Comparison of ENCODE assay signal across 15 cellular contexts in genomic region chr15:55775316-55775715, GRCh38. TPM values are rescaled to one million over a fixed set of nuclear protein-coding genes. Genes with fewer than 3 reads are reported as not detected.
DNase-seq lines count a peak whose midpoint lies in the region; ATAC-seq and TF ChIP-seq lines count a peak whose summit lies in the region.
"Had no signal": no experiment of that assay in that cellular context is flagged by ENCODE, and none has a peak within 500 bp of the region (broad histone marks: within the 10 kb centered on the region; RNA-seq: fewer than 3 reads in every experiment).

No MANE protein-coding gene starts in this region.

- no peaks in the 10 kb centered on the region for H4K20me1 ChIP-seq in IMR-90 (ENCODE audit: insufficient read depth, low read length)

- H3K4ac ChIP-seq in IMR-90 (ENCODE audit: low read depth, low read length): no peak overlapping the region

- H3K18ac ChIP-seq in IMR-90 (ENCODE audit: low read depth, low read length): no peak overlapping the region

- H3K9me3 ChIP-seq in A673 (ENCODE audit: low read depth, low read length, poor library complexity, severe bottlenecking): no peaks in the 10 kb centered on the region
- H3K9me3 ChIP-seq in IMR-90 (ENCODE audit: control insufficient read depth, insufficient read depth, low read length): peaks cover under 1% of the 10 kb centered on the region; the same call in 1 of the 2 replicates
- no peaks in the 10 kb centered on the region for H3K9me3 ChIP-seq in vagina
- H3K9me3 ChIP-seq: A549, testis had no signal

- H3K9me1 ChIP-seq in IMR-90 (ENCODE audit: insufficient read depth, low read length): no peaks in the 10 kb centered on the region

- H3K4me1 ChIP-seq in A673 (ENCODE audit: insufficient read depth, low read length, poor library complexity, severe bottlenecking) (peaks cover 12% of the 10 kb centered on the region), IMR-90 (ENCODE audit: control insufficient read depth, insufficient read depth, low read length) (no peaks in the 10 kb centered on the region), vagina (no peaks in the 10 kb centered on the region)
- H3K4me1 ChIP-seq: A549, testis had no signal

- POLR2A ChIA-PET in A673 (lab: Charles Lee; ENCODE audit: low non-redundant PET): interaction anchor here (0.6 kb wide), 1 partner anchor 11 kb away, joined by 3 read pairs; no protein-coding TSS in a partner anchor
- POLR2A ChIA-PET in IMR-90 (lab: Charles Lee; ENCODE audit: unreplicated experiment): no interaction called here

- no peaks in the 10 kb centered on the region for H3K79me1 ChIP-seq in IMR-90 (ENCODE audit: low read depth in 1 of 2, low read length in 2 of 2)

- H3K27ac ChIP-seq in A673 (ENCODE audit: low read depth, low read length, poor library complexity, severe bottlenecking) (no peak overlapping the region), IMR-90 (ENCODE audit: insufficient read depth, low read length) (no peak overlapping the region), vagina (no peak overlapping the region)
- H3K27ac ChIP-seq: A549, cardiac muscle cell, testis had no signal

- in situ Hi-C loops in IMR-90 (cut with MboI; ENCODE audit: low sequenced_read_pairs): loop anchor here (25.0 kb wide), 1 partner anchor 113 kb away; no protein-coding TSS in a partner anchor

- intact Hi-C loops in A673 (cut with micrococcal nuclease; ENCODE audit: unreplicated experiment) (loop anchor here (2.0 kb wide), 1 partner anchor 33 kb away; the partner anchor contains the start of gene PRTG), IMR-90 (cut with micrococcal nuclease) (no loop called here), vagina (cut with DNase I) (no loop called here)

- H3K56ac ChIP-seq in IMR-90 (ENCODE audit: extremely low read depth, insufficient read depth, low read length): no peak overlapping the region

- no peak overlapping the region for H2BK5ac ChIP-seq in IMR-90 (ENCODE audit: low read depth, low read length, poor library complexity, severe bottlenecking)

- dilution Hi-C loops in IMR-90 (cut with HindIII; ENCODE audit: low sequenced_read_pairs, unreplicated experiment): no loop called here

- ATAC-seq in IMR-90 (ENCODE audit: low read depth) (peak; percentile 49; the same call in 1 of the 2 replicates), GM21360 (IDR thresholded peaks at IDR 0.05; ENCODE audit: unreplicated experiment) (no peak), HG02763 (IDR thresholded peaks at IDR 0.05; ENCODE audit: unreplicated experiment) (no peak)

- H3K36me3 ChIP-seq in A673 (ENCODE audit: insufficient read depth, low read length, poor library complexity, severe bottlenecking): no peaks in the 10 kb centered on the region
- no peaks in the 10 kb centered on the region for H3K36me3 ChIP-seq in IMR-90 (ENCODE audit: control insufficient read depth, insufficient read depth, low read length)
- no peaks in the 10 kb centered on the region for H3K36me3 ChIP-seq in vagina
- H3K36me3 ChIP-seq: cardiac muscle cell had no signal

- 71% methylated on average over 1 of the region's 4 CpGs; no CpG with 5 or more reads in 1 of the 2 experiments for WGBS in IMR-90 (ENCODE audit: extremely low coverage in 2 of 2, insufficient read length in 1 of 2), 2 experiments

- CTCF ChIA-PET in A673 (lab: Charles Lee) (no interaction called here), IMR-90 (lab: Yijun Ruan, JAX) (interaction anchor here (0.7 to 1.7 kb wide), 7 partner anchors 8 to 63 kb away, joined by 3 to 6 read pairs (median 4); no protein-coding TSS in a partner anchor)

- H2BK20ac ChIP-seq in IMR-90 (ENCODE audit: low read depth, low read length): no peak overlapping the region

- TF ChIP-seq POLR2A in IMR-90 (IDR thresholded peaks at IDR 0.05; ENCODE audit: low read depth, low read length) (no peak), vagina (IDR thresholded peaks at IDR 0.05) (no peak)

- no peak for TF ChIP-seq RAD21 in IMR-90 (IDR thresholded peaks at IDR 0.05; ENCODE audit: low read length)

- no peak overlapping the region for H2BK15ac ChIP-seq in IMR-90 (ENCODE audit: low read depth, low read length)

- H3K27me3 ChIP-seq in A673 (replicated peaks; ENCODE audit: insufficient read depth, low read depth, low read length, poor library complexity): no peaks in the 10 kb centered on the region
- H3K27me3 ChIP-seq in IMR-90 (ENCODE audit: control insufficient read depth, insufficient read depth, low read length): peaks cover 21% of the 10 kb centered on the region
- no peaks in the 10 kb centered on the region for H3K27me3 ChIP-seq in vagina
- H3K27me3 ChIP-seq: cardiac muscle cell, testis had no signal

- no peak overlapping the region for H2AK9ac ChIP-seq in IMR-90 (replicated peaks; ENCODE audit: low read depth, low read length, poor library complexity)

- no peak overlapping the region for H2BK120ac ChIP-seq in IMR-90 (ENCODE audit: low read depth, low read length)

- no peak overlapping the region for H3K9ac ChIP-seq in IMR-90 (ENCODE audit: low read depth, low read length)

- H3K4me3 ChIP-seq in A673 (ENCODE audit: low read depth, low read length, poor library complexity, severe bottlenecking): no peak overlapping the region
- H3K4me3 ChIP-seq in IMR-90 (ENCODE audit: insufficient read depth, low read depth, low read length): no peak overlapping the region
- no peak overlapping the region for H3K4me3 ChIP-seq in vagina
- H3K4me3 ChIP-seq: A549, cardiac muscle cell, lung, testis had no signal

- H3K4me2 ChIP-seq in IMR-90 (ENCODE audit: low read depth, low read length): no peak overlapping the region
- H3K4me2 ChIP-seq: A549 had no signal

- no peak overlapping the region for H3K14ac ChIP-seq in IMR-90 (replicated peaks; ENCODE audit: low read depth, low read length)

- H2AK5ac ChIP-seq in IMR-90 (ENCODE audit: low read depth, low read length): no peak overlapping the region

- H4K91ac ChIP-seq in IMR-90 (ENCODE audit: insufficient read depth, low read depth, low read length): no peak overlapping the region

- no peak for TF ChIP-seq CTCF in A673 (conservative IDR thresholded peaks at IDR 0.05; ENCODE audit: low read depth, low read length)
- no peak for TF ChIP-seq CTCF in IMR-90 (conservative IDR thresholded peaks at IDR 0.05; ENCODE audit: low read depth, low read length)
- no peak for TF ChIP-seq CTCF in vagina (IDR thresholded peaks at IDR 0.05)

- no peak overlapping the region for H3K23ac ChIP-seq in IMR-90 (ENCODE audit: low read depth, low read length)

- H4K8ac ChIP-seq in IMR-90 (ENCODE audit: low read depth in 2 of 2, low read length in 2 of 2): no peak overlapping the region

- H2AFZ ChIP-seq in IMR-90 (replicated peaks; ENCODE audit: low read length, poor library complexity): no peak overlapping the region

- no peak overlapping the region for H4K5ac ChIP-seq in IMR-90 (ENCODE audit: low read depth, low read length)

- DNase-seq in A673 (ENCODE audit: low spot score) (peak; percentile 82), IMR-90 (no peak), SKM-1 treated with dmso at 0.1 percent for 144 hours (lab: John Stamatoyannopoulos, UW; ENCODE audit: unreplicated experiment) (peak; percentile 71), iPS-NIHi11 (ENCODE audit: low spot score) (peak; percentile 16), hippocampal formation (lab: John Stamatoyannopoulos, UW) (no peak), vagina (ENCODE audit: extremely low spot score in 2 of 2) (no peak)
- DNase-seq: NCI-H1092; SHP77; stimulated activated CD4-positive, alpha-beta T cell treated with anti-CD3 and anti-CD28 coated beads, Interleukin-12 subunit alpha, Interleukin-12 subunit beta, amount 100 ng/mL, for 4 hours; testis had no signal

- BruUV-seq in A673 (replicated peaks; lab: Mats Ljungman, UMichigan): no TSS peak
- BruUV-seq in IMR-90 (replicated peaks; lab: Mats Ljungman, UMichigan): no TSS peak

TF ChIP-seq in IMR-90, 13 proteins besides CTCF, POLR2A, EP300 and RAD21:
- TF ChIP-seq BHLHE40 (IDR thresholded peaks at IDR 0.05; ENCODE audit: low read depth, low read length): no peak
- TF ChIP-seq MXI1 (IDR thresholded peaks at IDR 0.05; ENCODE audit: borderline replicate concordance, low read depth, low read length): no peak
- no peak for TF ChIP-seq ELK1 (IDR thresholded peaks at IDR 0.05; ENCODE audit: borderline replicate concordance, low read depth, low read length)
- no peak for TF ChIP-seq NFE2L2 (IDR thresholded peaks at IDR 0.05; ENCODE audit: low read depth, low read length)
- TF ChIP-seq MAZ (IDR thresholded peaks at IDR 0.05; ENCODE audit: borderline replicate concordance, low read depth, low read length): no peak
- TF ChIP-seq CEBPB (IDR thresholded peaks at IDR 0.05; ENCODE audit: low read depth, low read length): no peak
- TF ChIP-seq RCOR1 (IDR thresholded peaks at IDR 0.05; ENCODE audit: insufficient replicate concordance, low read length): no peak
- no peak for TF ChIP-seq MAFK (IDR thresholded peaks at IDR 0.05; ENCODE audit: low read depth, low read length)
- no peak for TF ChIP-seq FOS (IDR thresholded peaks at IDR 0.05; ENCODE audit: low read depth, low read length)
- TF ChIP-seq CHD1 (IDR thresholded peaks at IDR 0.05; ENCODE audit: low read depth, low read length): no peak
- TF ChIP-seq USF2 (IDR thresholded peaks at IDR 0.05; ENCODE audit: low read depth, low read length): no peak
- TF ChIP-seq SMC3 (IDR thresholded peaks at IDR 0.05; ENCODE audit: low read depth, low read length): no peak
- TF ChIP-seq RFX5 (IDR thresholded peaks at IDR 0.05; ENCODE audit: low read depth, low read length): no peak

RNA-seq across cellular contexts. Expression of gene PRTG, which starts 32.4 kb away (rescaled TPM):
- 0.02 TPM in 1 of 2 replicates, not detected in the other for total RNA-seq in A673 (2021)
- 1.4 and 1.7 TPM in 2 replicates for total RNA-seq in IMR-90 (2012; rRNA removed)
- 0.89 and 0.99 TPM in 2 replicates for polyA plus RNA-seq in IMR-90 (2012; rRNA removed)
- polyA plus RNA-seq in IMR-90 (2012; cell fraction: cytosol; rRNA removed): 0.61 and 0.62 TPM in 2 replicates
- 0.59 and 1.1 TPM in 2 replicates for polyA plus RNA-seq in IMR-90 (2012; cell fraction: nucleus; rRNA removed; ENCODE audit: low replicate concordance)
- 5.2 TPM for total RNA-seq in vagina

Comparison
In these comparisons a context has a peak if more than half of its experiments do, and no peak if none do; other contexts are left out.
1. DNase-seq: peak in A673 (single experiment), SKM-1 treated with dmso at 0.1 percent for 144 hours (single experiment) and iPS-NIHi11 (single experiment); none in IMR-90 (single experiment), hippocampal formation (0 of 2) and vagina (0 of 2).